In genomic region chr10:102112210-102112817, GRCh38 we compare ENCODE assay signal across 1 cellular context.
TF ChIP-seq lines count a peak whose summit lies in the region.

No MANE protein-coding gene starts in this region.

TF ChIP-seq in GM12878, 131 proteins besides CTCF, POLR2A, EP300 and RAD21:
- TF ChIP-seq BMI1 (IDR thresholded peaks at IDR 0.05; ENCODE audit: borderline replicate concordance) (no peak), SUZ12 (IDR thresholded peaks at IDR 0.05; ENCODE audit: unreplicated experiment) (no peak), BCLAF1 (IDR thresholded peaks at IDR 0.05) (no peak), PAX8 (IDR thresholded peaks at IDR 0.05) (no peak)
